Comparison of ENCODE assay signal across 21 cellular contexts in genomic region chr4:2925931-2926860, GRCh38. TPM values are rescaled to one million over a fixed set of nuclear protein-coding genes. Genes with fewer than 3 reads are reported as not detected.
DNase-seq lines count a peak whose midpoint lies in the region; ATAC-seq and TF ChIP-seq lines count a peak whose summit lies in the region.
"Had no signal": no experiment of that assay in that cellular context is flagged by ENCODE, and none has a peak within 500 bp of the region (broad histone marks: within the 10 kb centered on the region; RNA-seq: fewer than 3 reads in every experiment).

No MANE protein-coding gene starts in this region.

- no peak overlapping the region for H2AFZ ChIP-seq in smooth muscle cell (ENCODE audit: low read depth)
- H2AFZ ChIP-seq: GM23248 had no signal

- H3K36me3 ChIP-seq in Peyer's patch (peaks cover 0 to 94% (median 0%) of the 10 kb centered on the region in 3 donors), smooth muscle cell (ENCODE audit: low read depth) (no peaks in the 10 kb centered on the region)

- H4K20me1 ChIP-seq in smooth muscle cell (ENCODE audit: low read depth), result peaks cover 17% of the 10 kb centered on the region

- no peak overlapping the region for H3K4me2 ChIP-seq in smooth muscle cell
- H3K4me2 ChIP-seq: A549 had no signal

- H3K9me3 ChIP-seq in Peyer's patch (no peaks in the 10 kb centered on the region), smooth muscle cell (replicated peaks; ENCODE audit: low read depth) (no peaks in the 10 kb centered on the region)
- H3K9me3 ChIP-seq: A549, adrenal gland, upper lobe of left lung had no signal

- H3K79me2 ChIP-seq in smooth muscle cell (ENCODE audit: low read depth), result peaks cover 3% of the 10 kb centered on the region

- no peak overlapping the region for H3K4me3 ChIP-seq in Peyer's patch
- H3K4me3 ChIP-seq in smooth muscle cell, result no peak overlapping the region
- H3K4me3 ChIP-seq: A549, adrenal gland, GM23248, upper lobe of left lung had no signal

- H3K4me1 Mint-ChIP-seq in activated CD4-positive, alpha-beta memory T cell treated with anti-CD3 and anti-CD28 coated beads for 36 hours (ENCODE audit: low read depth), result peaks cover 25% of the 10 kb centered on the region
- H3K4me1 Mint-ChIP-seq in activated CD4-positive, alpha-beta memory T cell treated with anti-CD3 and anti-CD28 coated beads, Interleukin-2, amount 10 ng/mL, durations not matched to agents 7 days and 5 days, result peaks cover 33% of the 10 kb centered on the region
- H3K4me1 Mint-ChIP-seq in immature natural killer cell, result peaks cover 35 to 43% of the 10 kb centered on the region in 2 donors
- peaks cover 14% of the 10 kb centered on the region for H3K4me1 Mint-ChIP-seq in progenitor cell of endocrine pancreas (ENCODE audit: low read depth)

- H3K4me1 ChIP-seq in Peyer's patch, result peaks cover 0 to 19% (median 8%) of the 10 kb centered on the region in 4 donors
- H3K4me1 ChIP-seq in smooth muscle cell (ENCODE audit: low read depth), result peaks cover 12% of the 10 kb centered on the region
- H3K4me1 ChIP-seq: A549, adrenal gland had no signal

- H3K9ac ChIP-seq in smooth muscle cell (ENCODE audit: low read depth), result no peak overlapping the region
- H3K9ac ChIP-seq: GM23248 had no signal

- H3K9me3 Mint-ChIP-seq in activated CD4-positive, alpha-beta memory T cell treated with anti-CD3 and anti-CD28 coated beads for 36 hours, result no peaks in the 10 kb centered on the region
- no peaks in the 10 kb centered on the region for H3K9me3 Mint-ChIP-seq in activated CD4-positive, alpha-beta memory T cell treated with anti-CD3 and anti-CD28 coated beads, Interleukin-2, amount 10 ng/mL, durations not matched to agents 7 days and 5 days
- no peaks in the 10 kb centered on the region for H3K9me3 Mint-ChIP-seq in immature natural killer cell
- H3K9me3 Mint-ChIP-seq in progenitor cell of endocrine pancreas (ENCODE audit: low read depth), result no peaks in the 10 kb centered on the region
- H3K9me3 Mint-ChIP-seq: CD14-positive monocyte had no signal

- H3K27ac Mint-ChIP-seq in activated CD4-positive, alpha-beta memory T cell treated with anti-CD3 and anti-CD28 coated beads for 36 hours, result no peak overlapping the region
- no peak overlapping the region for H3K27ac Mint-ChIP-seq in activated CD4-positive, alpha-beta memory T cell treated with anti-CD3 and anti-CD28 coated beads, Interleukin-2, amount 10 ng/mL, durations not matched to agents 7 days and 5 days
- H3K27ac Mint-ChIP-seq in immature natural killer cell (peak overlapping the region in 4 of 6 donors; percentile 63 to 96 (median 72)), progenitor cell of endocrine pancreas (peak overlapping the region; percentile 47)

- WGBS in smooth muscle cell (ENCODE audit: low lambda C conversion rate), result 95% methylated on average over 41 of the region's 41 CpGs

- peak; percentile 4 for DNase-seq in activated CD4-positive, alpha-beta memory T cell treated with anti-CD3 and anti-CD28 coated beads for 36 hours
- DNase-seq in activated CD4-positive, alpha-beta memory T cell treated with anti-CD3 and anti-CD28 coated beads, Interleukin-2, amount 10 ng/mL, durations not matched to agents 7 days and 5 days, result no peak
- DNase-seq in Peyer's patch (peak in 2 of 3 donors; percentile 42 to 44), immature natural killer cell (no peak), progenitor cell of endocrine pancreas (ENCODE audit: low spot score, unreplicated experiment) (no peak), smooth muscle cell (lab: John Stamatoyannopoulos, UW; ENCODE audit: unreplicated experiment) (no peak), NCI-H446 treated with DMSO at 0.1 percent for 48 hours (lab: John Stamatoyannopoulos, UW) (no peak)
- DNase-seq: central memory CD4-positive, alpha-beta T cell; foreskin melanocyte; GM23248; mammary epithelial cell; NCI-H1930; NCI-H510A treated with DMSO at 0.1 percent for 48 hours; stimulated activated CD4-positive, alpha-beta T cell treated with anti-CD3 and anti-CD28 coated beads, Interleukin-4, amount 100 ng/mL, for 1 hour had no signal

- no peak for ATAC-seq in GM21367 (IDR thresholded peaks at IDR 0.05; ENCODE audit: unreplicated experiment)
- ATAC-seq: A549, sciatic nerve, SK-N-SH treated with all-trans-retinoic acid at 6 μM for 48 hours had no signal

- peaks cover 25% of the 10 kb centered on the region for H3K36me3 Mint-ChIP-seq in activated CD4-positive, alpha-beta memory T cell treated with anti-CD3 and anti-CD28 coated beads for 36 hours
- H3K36me3 Mint-ChIP-seq in activated CD4-positive, alpha-beta memory T cell treated with anti-CD3 and anti-CD28 coated beads, Interleukin-2, amount 10 ng/mL, durations not matched to agents 7 days and 5 days (ENCODE audit: low read depth), result peaks cover 65% of the 10 kb centered on the region
- H3K36me3 Mint-ChIP-seq in immature natural killer cell (peaks cover 11 to 36% (median 19%) of the 10 kb centered on the region in 3 donors), progenitor cell of endocrine pancreas (ENCODE audit: insufficient read depth) (peaks cover 23% of the 10 kb centered on the region)

- H3K27me3 Mint-ChIP-seq in activated CD4-positive, alpha-beta memory T cell treated with anti-CD3 and anti-CD28 coated beads for 36 hours, result no peaks in the 10 kb centered on the region
- H3K27me3 Mint-ChIP-seq in activated CD4-positive, alpha-beta memory T cell treated with anti-CD3 and anti-CD28 coated beads, Interleukin-2, amount 10 ng/mL, durations not matched to agents 7 days and 5 days, result no peaks in the 10 kb centered on the region
- peaks cover 4 to 16% (median 4%) of the 10 kb centered on the region in 3 donors for H3K27me3 Mint-ChIP-seq in immature natural killer cell (ENCODE audit: low read depth in 3 of 3)
- no peaks in the 10 kb centered on the region for H3K27me3 Mint-ChIP-seq in progenitor cell of endocrine pancreas

- TF ChIP-seq CTCF in Peyer's patch (IDR thresholded peaks at IDR 0.05) (no peak), progenitor cell of endocrine pancreas (IDR thresholded peaks at IDR 0.05; ENCODE audit: unreplicated experiment) (no peak), smooth muscle cell (IDR thresholded peaks at IDR 0.05; ENCODE audit: borderline replicate concordance, insufficient read depth, poor library complexity, severe bottlenecking) (no peak)

- POLR2A ChIA-PET in activated CD4-positive, alpha-beta memory T cell treated with anti-CD3 and anti-CD28 coated beads for 36 hours (lab: Charles Lee), result no interaction called here
- POLR2A ChIA-PET in activated CD4-positive, alpha-beta memory T cell treated with anti-CD3 and anti-CD28 coated beads, Interleukin-2, amount 10 ng/mL, durations not matched to agents 7 days and 5 days (lab: Charles Lee), result interaction anchor here (1.2 kb wide), 1 partner anchor 9 kb away, joined by 5 read pairs; no protein-coding TSS in a partner anchor

- intact Hi-C loops in activated CD4-positive, alpha-beta memory T cell treated with anti-CD3 and anti-CD28 coated beads for 36 hours (cut with micrococcal nuclease), result no loop called here

- no peak overlapping the region for H3K27ac ChIP-seq in Peyer's patch
- no peak overlapping the region for H3K27ac ChIP-seq in smooth muscle cell (ENCODE audit: low read depth)
- H3K27ac ChIP-seq: A549, adrenal gland, GM23248 had no signal

- no peak overlapping the region for H3K4me3 Mint-ChIP-seq in activated CD4-positive, alpha-beta memory T cell treated with anti-CD3 and anti-CD28 coated beads for 36 hours
- no peak overlapping the region for H3K4me3 Mint-ChIP-seq in activated CD4-positive, alpha-beta memory T cell treated with anti-CD3 and anti-CD28 coated beads, Interleukin-2, amount 10 ng/mL, durations not matched to agents 7 days and 5 days
- no peak overlapping the region for H3K4me3 Mint-ChIP-seq in immature natural killer cell
- no peak overlapping the region for H3K4me3 Mint-ChIP-seq in progenitor cell of endocrine pancreas (ENCODE audit: low read depth)
- H3K4me3 Mint-ChIP-seq: CD14-positive monocyte had no signal

- no peaks in the 10 kb centered on the region for H3K27me3 ChIP-seq in Peyer's patch
- H3K27me3 ChIP-seq in smooth muscle cell (ENCODE audit: low read depth), result no peaks in the 10 kb centered on the region
- H3K27me3 ChIP-seq: adrenal gland, upper lobe of left lung had no signal

- CTCF ChIA-PET in activated CD4-positive, alpha-beta memory T cell treated with anti-CD3 and anti-CD28 coated beads for 36 hours (lab: Charles Lee), result no interaction called here
- CTCF ChIA-PET in activated CD4-positive, alpha-beta memory T cell treated with anti-CD3 and anti-CD28 coated beads, Interleukin-2, amount 10 ng/mL, durations not matched to agents 7 days and 5 days (lab: Charles Lee), result interaction anchor here (1.5 kb wide), 1 partner anchor 9 kb away, joined by 5 read pairs; no protein-coding TSS in a partner anchor

- peaks cover 12% of the 10 kb centered on the region for H3F3A ChIP-seq in smooth muscle cell (ENCODE audit: low read depth)

- TF ChIP-seq POLR2A in Peyer's patch (IDR thresholded peaks at IDR 0.05), result no peak

RNA-seq across cellular contexts. Expression of gene NOP14, which starts 37.0 kb away (rescaled TPM):
- 10 to 100 TPM; 67.4 to 73.4 TPM for total RNA-seq in activated CD4-positive, alpha-beta memory T cell treated with anti-CD3 and anti-CD28 coated beads for 36 hours
- 10 to 100 TPM; 34.1 to 38.7 TPM for total RNA-seq in activated CD4-positive, alpha-beta memory T cell treated with anti-CD3 and anti-CD28 coated beads, Interleukin-2, amount 10 ng/mL, durations not matched to agents 7 days and 5 days
- total RNA-seq in Peyer's patch (10 to 100 TPM; 13.0 to 76.7 (median 18.6) TPM), progenitor cell of endocrine pancreas (31.5 and 33.4 TPM in 2 replicates), smooth muscle cell (12.9 and 18.5 TPM in 2 replicates)
- polyA plus RNA-seq in immature natural killer cell (10 to 100 TPM in 1 of 3 donors, 1 to 10 TPM in 2; 1.3 to 19.2 (median 5.0) TPM), smooth muscle cell (10.0 and 10.9 TPM in 2 replicates)

RNA-seq across cellular contexts. Expression of gene GRK4, which starts 37.2 kb away (rescaled TPM):
- 1 to 10 TPM; 2.3 to 3.0 TPM for total RNA-seq in activated CD4-positive, alpha-beta memory T cell treated with anti-CD3 and anti-CD28 coated beads for 36 hours
- total RNA-seq in activated CD4-positive, alpha-beta memory T cell treated with anti-CD3 and anti-CD28 coated beads, Interleukin-2, amount 10 ng/mL, durations not matched to agents 7 days and 5 days, result 1 to 10 TPM; 3.1 to 3.6 TPM
- total RNA-seq in Peyer's patch, result 10 to 100 TPM in 1 of 4 donors, 1 to 10 TPM in 2, under 1 TPM in 1; 0.95 to 17.3 (median 1.5) TPM
- 1 to 10 TPM; 2.7 to 4.4 (median 4.0) TPM for polyA plus RNA-seq in immature natural killer cell
- total RNA-seq in progenitor cell of endocrine pancreas, result 14.9 and 16.2 TPM in 2 replicates
- 5.2 and 6.5 TPM in 2 replicates for total RNA-seq in smooth muscle cell
- polyA plus RNA-seq in smooth muscle cell, result 5.9 and 6.9 TPM in 2 replicates

Comparison
In these comparisons a context has a peak if more than half of its experiments do, and no peak if none do; other contexts are left out.
1. DNase-seq: peak in activated CD4-positive, alpha-beta memory T cell treated with anti-CD3 and anti-CD28 coated beads for 36 hours (single experiment) and Peyer's patch (2 of 3); none in activated CD4-positive, alpha-beta memory T cell treated with anti-CD3 and anti-CD28 coated beads, Interleukin-2, amount 10 ng/mL, durations not matched to agents 7 days and 5 days (single experiment), immature natural killer cell (0 of 3), progenitor cell of endocrine pancreas (single experiment), smooth muscle cell (single experiment) and NCI-H446 treated with DMSO at 0.1 percent for 48 hours (single experiment).
2. H3K27ac Mint-ChIP-seq: peak in immature natural killer cell (4 of 6) and progenitor cell of endocrine pancreas (single experiment); none in activated CD4-positive, alpha-beta memory T cell treated with anti-CD3 and anti-CD28 coated beads for 36 hours (single experiment) and activated CD4-positive, alpha-beta memory T cell treated with anti-CD3 and anti-CD28 coated beads, Interleukin-2, amount 10 ng/mL, durations not matched to agents 7 days and 5 days (single experiment).